Comparison of ENCODE assay signal across 14 cellular contexts in the genomic region with DNA sequence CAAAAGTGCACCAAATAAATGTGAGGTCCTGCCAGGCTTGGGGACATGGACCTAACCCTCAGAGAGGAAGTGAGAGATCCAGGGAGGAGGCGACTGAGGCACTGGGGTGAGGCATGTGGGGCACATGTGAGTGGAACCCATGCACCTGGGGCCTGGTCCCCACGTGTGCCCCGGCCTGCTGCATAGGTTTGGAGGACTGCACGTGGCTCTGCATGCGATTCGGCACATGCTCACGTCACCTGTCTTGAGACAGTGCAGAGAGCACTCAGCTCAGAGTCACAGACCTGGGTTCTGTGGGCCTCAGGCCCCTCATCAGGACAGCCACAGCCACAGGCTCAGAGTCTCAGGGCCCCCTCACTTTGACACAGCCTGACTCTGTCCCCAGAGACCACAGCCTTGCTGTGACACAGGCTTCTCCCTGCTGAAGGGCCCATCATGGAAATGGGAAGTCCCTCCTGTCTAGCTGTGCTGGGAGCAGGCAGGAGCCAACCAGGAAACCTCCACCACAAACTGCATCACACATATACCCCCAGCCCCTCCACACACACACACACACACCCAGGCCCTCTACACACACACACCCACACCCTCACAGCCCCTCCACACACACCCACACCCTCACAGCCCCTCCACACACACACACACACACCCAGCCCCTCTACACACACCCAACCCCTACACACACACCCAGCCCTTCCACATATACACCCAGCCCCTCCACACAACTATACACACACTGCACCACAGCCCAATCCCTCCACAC. TPM values are rescaled to one million over a fixed set of nuclear protein-coding genes. Genes with fewer than 3 reads are reported as not detected.
DNase-seq lines count a peak whose midpoint lies in the region; ATAC-seq and TF ChIP-seq lines count a peak whose summit lies in the region.
"Had no signal": no experiment of that assay in that cellular context is flagged by ENCODE, and none has a peak within 500 bp of the region (broad histone marks: within the 10 kb centered on the region; RNA-seq: fewer than 3 reads in every experiment).

No MANE protein-coding gene starts in this region.

- CTCF ChIA-PET in HEK293 (lab: Yijun Ruan, JAX) = interaction anchor here (7.8 kb wide), 1 partner anchor 177 kb away, joined by 88 read pairs; no protein-coding TSS in a partner anchor
- CTCF ChIA-PET in activated CD8-positive, alpha-beta T cell treated with anti-CD3 and anti-CD28 coated beads for 36 hours (lab: Charles Lee) = interaction anchor here (6.1 kb wide), 1 partner anchor 61 kb away, joined by 40 read pairs; no protein-coding TSS in a partner anchor

- no peaks in the 10 kb centered on the region for H3K9me3 Mint-ChIP-seq in activated CD8-positive, alpha-beta T cell treated with anti-CD3 and anti-CD28 coated beads for 36 hours

- H3K4me1 Mint-ChIP-seq in activated CD8-positive, alpha-beta T cell treated with anti-CD3 and anti-CD28 coated beads for 36 hours (ENCODE audit: low read depth) = peaks cover 21% of the 10 kb centered on the region

- H3K36me3 ChIP-seq in HEK293 (ENCODE audit: control insufficient read depth in 2 of 2, insufficient read depth in 1 of 2, low read length in 2 of 2) = peaks cover 0 to 66% of the 10 kb centered on the region in 2 experiments; a peak in 1 of 3 replicates
- peaks cover 3 to 22% of the 10 kb centered on the region in 2 donors for H3K36me3 ChIP-seq in neuronal stem cell (replicated peaks in 1 of 2; ENCODE audit: control insufficient read depth in 2 of 2, insufficient read depth in 2 of 2, low read length in 2 of 2)

- H2BK15ac ChIP-seq in neuronal stem cell (ENCODE audit: low read length) = no peak overlapping the region

- H3K4ac ChIP-seq in neuronal stem cell (ENCODE audit: low read length) = no peak overlapping the region

- no peak overlapping the region for H3K4me2 ChIP-seq in neuronal stem cell (ENCODE audit: insufficient read depth, low read length, poor library complexity, severe bottlenecking)

- no peak overlapping the region for H2BK120ac ChIP-seq in neuronal stem cell (ENCODE audit: low read depth, low read length)

- WGBS in neuronal stem cell (ENCODE audit: extremely low coverage in 2 of 2, insufficient read length in 2 of 2, insufficient replicate concordance in 1 of 2), 2 donors = no CpG with 5 or more reads among the region's 7 CpGs

- intact Hi-C loops in activated CD8-positive, alpha-beta T cell treated with anti-CD3 and anti-CD28 coated beads for 36 hours (cut with micrococcal nuclease) = loop anchor here (5.0 kb wide), 1 partner anchor 46 kb away; no protein-coding TSS in a partner anchor

- peak; percentile 20 for DNase-seq in DMS53 (lab: John Stamatoyannopoulos, UW)
- no peak for DNase-seq in DMS53 treated with DMSO at 0.1 percent for 48 hours (lab: John Stamatoyannopoulos, UW; ENCODE audit: unreplicated experiment)
- DNase-seq in activated CD8-positive, alpha-beta T cell treated with anti-CD3 and anti-CD28 coated beads for 36 hours = no peak
- no peak for DNase-seq in neuronal stem cell (ENCODE audit: low spot score)
- DNase-seq: 8988T; activated CD4-positive, alpha-beta T cell treated with anti-CD3 and anti-CD28 coated beads, Interleukin-2, amount 50 U/mL, for 1 hour; kidney glomerular epithelial cell; NCI-H1417 treated with DMSO at 0.1 percent for 48 hours; stimulated activated CD4-positive, alpha-beta T cell treated with anti-CD3 and anti-CD28 coated beads, Interleukin-4, amount 100 ng/mL, for 1 hour had no signal

- H3K9ac ChIP-seq in neuronal stem cell (ENCODE audit: low read depth, low read length, poor library complexity) = no peak overlapping the region

- no peaks in the 10 kb centered on the region for H3K27me3 Mint-ChIP-seq in activated CD8-positive, alpha-beta T cell treated with anti-CD3 and anti-CD28 coated beads for 36 hours

- H2AFZ ChIP-seq in neuronal stem cell (ENCODE audit: low read length) = no peak overlapping the region

- no peak overlapping the region for H3K4me3 ChIP-seq in HEK293 (ENCODE audit: low read depth, low read length)
- H3K4me3 ChIP-seq in neuronal stem cell (ENCODE audit: low read length in 2 of 2) = peak overlapping the region in 1 of 2 donors; percentile 46
- H3K4me3 ChIP-seq: thoracic aorta had no signal

- H3K23ac ChIP-seq in neuronal stem cell (ENCODE audit: low read depth, low read length, poor library complexity) = no peak overlapping the region

- H3K4me3 Mint-ChIP-seq in activated CD8-positive, alpha-beta T cell treated with anti-CD3 and anti-CD28 coated beads for 36 hours = no peak overlapping the region

- H3K79me1 ChIP-seq in neuronal stem cell (ENCODE audit: low read depth, low read length) = peaks cover 5% of the 10 kb centered on the region

- POLR2A ChIA-PET in HEK293 (lab: Yijun Ruan, JAX) = no interaction called here
- POLR2A ChIA-PET in activated CD8-positive, alpha-beta T cell treated with anti-CD3 and anti-CD28 coated beads for 36 hours (lab: Charles Lee) = no interaction called here

- H3K4me1 ChIP-seq in HEK293 (ENCODE audit: control insufficient read depth, insufficient read depth, low read length) (no peaks in the 10 kb centered on the region), neuronal stem cell (ENCODE audit: control insufficient read depth in 2 of 2, insufficient read depth in 1 of 2, low read depth in 1 of 2, low read length in 2 of 2) (peaks cover 2 to 6% of the 10 kb centered on the region in 2 donors)

- no peak for TF ChIP-seq CTCF in HEK293 (tag by site-specific recombination; IDR thresholded peaks at IDR 0.05)
- TF ChIP-seq CTCF in activated CD8-positive, alpha-beta T cell treated with anti-CD3 and anti-CD28 coated beads for 36 hours (IDR thresholded peaks at IDR 0.05) = no peak

- no peak overlapping the region for H3K14ac ChIP-seq in neuronal stem cell (ENCODE audit: low read length)

- ATAC-seq in activated CD8-positive, alpha-beta T cell treated with anti-CD3 and anti-CD28 coated beads for 36 hours = no peak
- ATAC-seq in HG03460 (IDR thresholded peaks at IDR 0.05; ENCODE audit: unreplicated experiment) = no peak
- no peak for ATAC-seq in HG03280 (IDR thresholded peaks at IDR 0.05; ENCODE audit: unreplicated experiment)
- ATAC-seq in GM18909 (IDR thresholded peaks at IDR 0.05; ENCODE audit: poor library complexity, unreplicated experiment) = no peak

- H3K9me3 ChIP-seq in HEK293 (ENCODE audit: control insufficient read depth, insufficient read depth, low read depth, low read length) (no peaks in the 10 kb centered on the region), neuronal stem cell (replicated peaks in 1 of 2; ENCODE audit: control insufficient read depth in 2 of 2, insufficient read depth in 1 of 2, low read depth in 1 of 2, low read length in 2 of 2) (no peaks in the 10 kb centered on the region)
- H3K9me3 ChIP-seq: thoracic aorta had no signal

- no peak overlapping the region for H3K18ac ChIP-seq in neuronal stem cell (ENCODE audit: low read length)

- peaks cover 8% of the 10 kb centered on the region for H3K36me3 Mint-ChIP-seq in activated CD8-positive, alpha-beta T cell treated with anti-CD3 and anti-CD28 coated beads for 36 hours (ENCODE audit: low read depth)

- H2BK12ac ChIP-seq in neuronal stem cell (ENCODE audit: low read length) = no peak overlapping the region

- H3K27ac Mint-ChIP-seq in activated CD8-positive, alpha-beta T cell treated with anti-CD3 and anti-CD28 coated beads for 36 hours = peak overlapping the region; percentile 66

- H3K27me3 ChIP-seq in neuronal stem cell (ENCODE audit: control insufficient read depth in 3 of 3, insufficient read depth in 3 of 3, low read depth in 1 of 3, low read length in 3 of 3) = no peaks in the 10 kb centered on the region

- H4K8ac ChIP-seq in neuronal stem cell (ENCODE audit: low read depth, low read length) = no peak overlapping the region

- H2BK5ac ChIP-seq in neuronal stem cell (ENCODE audit: low read length) = no peak overlapping the region

- H3K27ac ChIP-seq in HEK293 (ENCODE audit: extremely low read depth, low read depth, low read length) = no peak overlapping the region
- no peak overlapping the region for H3K27ac ChIP-seq in neuronal stem cell (replicated peaks; ENCODE audit: low read length)
- H3K27ac ChIP-seq: thoracic aorta had no signal

- peak overlapping the region; percentile 47 for H2AK5ac ChIP-seq in neuronal stem cell (ENCODE audit: low read depth, low read length)

- no peak overlapping the region for H4K91ac ChIP-seq in neuronal stem cell (ENCODE audit: low read depth, low read length, poor library complexity)

TF ChIP-seq in HEK293, 187 proteins besides CTCF, POLR2A, EP300 and RAD21 (continues in another document):
- TF ChIP-seq ZNF169 (tag by site-specific recombination; IDR thresholded peaks at IDR 0.05) = no peak
- no peak for TF ChIP-seq GLI2 (tag by site-specific recombination; IDR thresholded peaks at IDR 0.05; ENCODE audit: borderline replicate concordance, low read depth)
- TF ChIP-seq, protein P1, sequence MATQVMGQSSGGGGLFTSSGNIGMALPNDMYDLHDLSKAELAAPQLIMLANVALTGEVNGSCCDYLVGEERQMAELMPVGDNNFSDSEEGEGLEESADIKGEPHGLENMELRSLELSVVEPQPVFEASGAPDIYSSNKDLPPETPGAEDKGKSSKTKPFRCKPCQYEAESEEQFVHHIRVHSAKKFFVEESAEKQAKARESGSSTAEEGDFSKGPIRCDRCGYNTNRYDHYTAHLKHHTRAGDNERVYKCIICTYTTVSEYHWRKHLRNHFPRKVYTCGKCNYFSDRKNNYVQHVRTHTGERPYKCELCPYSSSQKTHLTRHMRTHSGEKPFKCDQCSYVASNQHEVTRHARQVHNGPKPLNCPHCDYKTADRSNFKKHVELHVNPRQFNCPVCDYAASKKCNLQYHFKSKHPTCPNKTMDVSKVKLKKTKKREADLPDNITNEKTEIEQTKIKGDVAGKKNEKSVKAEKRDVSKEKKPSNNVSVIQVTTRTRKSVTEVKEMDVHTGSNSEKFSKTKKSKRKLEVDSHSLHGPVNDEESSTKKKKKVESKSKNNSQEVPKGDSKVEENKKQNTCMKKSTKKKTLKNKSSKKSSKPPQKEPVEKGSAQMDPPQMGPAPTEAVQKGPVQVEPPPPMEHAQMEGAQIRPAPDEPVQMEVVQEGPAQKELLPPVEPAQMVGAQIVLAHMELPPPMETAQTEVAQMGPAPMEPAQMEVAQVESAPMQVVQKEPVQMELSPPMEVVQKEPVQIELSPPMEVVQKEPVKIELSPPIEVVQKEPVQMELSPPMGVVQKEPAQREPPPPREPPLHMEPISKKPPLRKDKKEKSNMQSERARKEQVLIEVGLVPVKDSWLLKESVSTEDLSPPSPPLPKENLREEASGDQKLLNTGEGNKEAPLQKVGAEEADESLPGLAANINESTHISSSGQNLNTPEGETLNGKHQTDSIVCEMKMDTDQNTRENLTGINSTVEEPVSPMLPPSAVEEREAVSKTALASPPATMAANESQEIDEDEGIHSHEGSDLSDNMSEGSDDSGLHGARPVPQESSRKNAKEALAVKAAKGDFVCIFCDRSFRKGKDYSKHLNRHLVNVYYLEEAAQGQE (tag by site-specific recombination; IDR thresholded peaks at IDR 0.05) = no peak
- 0 out of 2 replicates have a peak, but pooled peaks have one; percentile 27 for TF ChIP-seq IKZF3 (tag by site-specific recombination; IDR thresholded peaks at IDR 0.05)
- TF ChIP-seq FEZF1 (tag by site-specific recombination; IDR thresholded peaks at IDR 0.05) = no peak
- no peak for TF ChIP-seq ZNF785 (tag by site-specific recombination; IDR thresholded peaks at IDR 0.05)

RNA-seq across cellular contexts. Expression of a gene that starts 48.2 kb away (rescaled TPM):
- 10 to 100 TPM; 14.8 to 15.3 TPM for total RNA-seq in activated CD8-positive, alpha-beta T cell treated with anti-CD3 and anti-CD28 coated beads for 36 hours
- polyA plus RNA-seq in neuronal stem cell (2013, experiment 1 of 2) = 9.4 TPM
- polyA plus RNA-seq in neuronal stem cell (2013, experiment 2 of 2) = 9.4 TPM
